28 cellular contexts compared by ENCODE assay signal in the genomic region with DNA sequence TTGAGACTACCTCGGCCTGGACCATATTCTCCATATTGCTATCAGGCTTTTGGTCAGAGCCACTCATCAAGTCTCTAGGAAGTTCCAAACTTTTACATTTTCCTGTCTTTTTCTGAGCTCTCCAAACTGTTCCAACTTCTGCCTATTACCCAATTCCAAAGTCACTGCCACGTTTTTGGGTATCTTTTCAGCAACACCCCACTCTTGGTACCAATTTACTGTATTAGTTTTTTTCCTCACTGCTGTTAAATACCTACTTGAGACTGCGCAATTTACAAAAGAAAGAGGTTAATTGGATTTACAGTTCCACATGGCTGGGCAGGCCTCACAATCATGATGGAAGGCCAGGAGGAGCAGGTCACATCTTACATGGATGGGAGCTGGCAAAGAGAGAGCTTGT.
"Had no signal": no experiment of that assay in that cellular context is flagged by ENCODE, and none has a peak within 500 bp of the region (broad histone marks: within the 10 kb centered on the region; RNA-seq: fewer than 3 reads in every experiment).

No MANE protein-coding gene starts in this region.

- ATAC-seq: naive thymus-derived CD4-positive, alpha-beta T cell; natural killer cell treated with Interleukin-12 subunit alpha and Interleukin-12 subunit beta and Interleukin-15 and Interleukin-18, amount 100 ng/mL, for 72 hours; psoas muscle; right cardiac atrium; right lobe of liver; stimulated activated effector memory CD8-positive, alpha-beta T cell treated with anti-CD3 and anti-CD28 coated beads, Interleukin-12 subunit alpha, Interleukin-12 subunit beta, amount 100 ng/mL, for 72 hours; stimulated activated naive B cell treated with anti-CD40 and anti-IgM and Interleukin-4, amounts not matched to agents 10 μg/mL and 1 μg/mL and 100 μg/mL, for 72 hours had no signal

- H3K27ac Mint-ChIP-seq: naive thymus-derived CD4-positive, alpha-beta T cell; natural killer cell treated with Interleukin-12 subunit alpha and Interleukin-12 subunit beta and Interleukin-15 and Interleukin-18, amount 100 ng/mL, for 72 hours; nephron progenitor cell; progenitor cell of endocrine pancreas; stimulated activated effector memory CD8-positive, alpha-beta T cell treated with anti-CD3 and anti-CD28 coated beads, Interleukin-12 subunit alpha, Interleukin-12 subunit beta, amount 100 ng/mL, for 72 hours; stimulated activated naive B cell treated with anti-CD40 and anti-IgM and Interleukin-4, amounts not matched to agents 10 μg/mL and 1 μg/mL and 100 μg/mL, for 72 hours; stimulated activated naive CD8-positive, alpha-beta T cell treated with anti-CD3 and anti-CD28 coated beads, Interleukin-15, Interleukin-2, amounts not matched to agents 100 ng/mL and 50 ng/mL, for 24 hours had no signal

- FAIRE-seq: small intestine, urothelium cell line had no signal

- H3K27ac ChIP-seq: ovary, parathyroid adenoma, psoas muscle, right lobe of liver, sigmoid colon, stomach, thoracic aorta, thyroid gland, tibial nerve, upper lobe of left lung had no signal

- DNase-seq: naive thymus-derived CD4-positive, alpha-beta T cell; nephron progenitor cell; occipital lobe; ovary; psoas muscle; right cardiac atrium; right lobe of liver; sigmoid colon; small intestine; stimulated activated CD4-positive, alpha-beta T cell treated with anti-CD3 and anti-CD28 coated beads, Interleukin-15, amount 100 ng/mL, for 24 hours; stimulated activated CD4-positive, alpha-beta T cell treated with anti-CD3 and anti-CD28 coated beads, Interleukin-2, amount 100 ng/mL, for 24 hours; stimulated activated CD4-positive, alpha-beta T cell treated with anti-CD3 and anti-CD28 coated beads, Interleukin-2, amount 100 ng/mL, for 48 hours; stimulated activated CD4-positive, alpha-beta T cell treated with anti-CD3 and anti-CD28 coated beads, Interleukin-4, amount 100 ng/mL, for 24 hours; stimulated activated naive B cell treated with anti-CD40 and anti-IgM and Interleukin-4, amounts not matched to agents 10 μg/mL and 1 μg/mL and 100 μg/mL, for 72 hours; stimulated activated naive CD4-positive, alpha-beta T cell treated with Interleukin-2 at 50 U/mL for 16 hours; stomach; thyroid gland; trophoblast cell; upper lobe of left lung had no signal

- H3K9me3 ChIP-seq: ovary, psoas muscle, right lobe of liver, sigmoid colon, thyroid gland had no signal

- H2AFZ ChIP-seq: parathyroid adenoma had no signal

- H3K9ac ChIP-seq: parathyroid adenoma had no signal

- H3K27me3 Mint-ChIP-seq: naive thymus-derived CD4-positive, alpha-beta T cell; natural killer cell treated with Interleukin-12 subunit alpha and Interleukin-12 subunit beta and Interleukin-15 and Interleukin-18, amount 100 ng/mL, for 72 hours; progenitor cell of endocrine pancreas; stimulated activated naive B cell treated with anti-CD40 and anti-IgM and Interleukin-4, amounts not matched to agents 10 μg/mL and 1 μg/mL and 100 μg/mL, for 72 hours; stimulated activated naive CD8-positive, alpha-beta T cell treated with anti-CD3 and anti-CD28 coated beads, Interleukin-15, Interleukin-2, amounts not matched to agents 100 ng/mL and 50 ng/mL, for 24 hours had no signal

- H3K36me3 ChIP-seq: ovary, right lobe of liver, sigmoid colon, stomach, thoracic aorta, thyroid gland, upper lobe of left lung had no signal

- H3K36me3 Mint-ChIP-seq: naive thymus-derived CD4-positive, alpha-beta T cell; stimulated activated effector memory CD8-positive, alpha-beta T cell treated with anti-CD3 and anti-CD28 coated beads, Interleukin-12 subunit alpha, Interleukin-12 subunit beta, amount 100 ng/mL, for 72 hours had no signal

- H3K27me3 ChIP-seq: ovary, right lobe of liver, sigmoid colon, stomach, thyroid gland, tibial nerve, upper lobe of left lung had no signal

- H3K4me3 Mint-ChIP-seq: naive thymus-derived CD4-positive, alpha-beta T cell; natural killer cell treated with Interleukin-12 subunit alpha and Interleukin-12 subunit beta and Interleukin-15 and Interleukin-18, amount 100 ng/mL, for 72 hours; nephron progenitor cell; neural crest cell; stimulated activated effector memory CD8-positive, alpha-beta T cell treated with anti-CD3 and anti-CD28 coated beads, Interleukin-12 subunit alpha, Interleukin-12 subunit beta, amount 100 ng/mL, for 72 hours; stimulated activated naive B cell treated with anti-CD40 and anti-IgM and Interleukin-4, amounts not matched to agents 10 μg/mL and 1 μg/mL and 100 μg/mL, for 72 hours; stimulated activated naive CD8-positive, alpha-beta T cell treated with anti-CD3 and anti-CD28 coated beads, Interleukin-15, Interleukin-2, amounts not matched to agents 100 ng/mL and 50 ng/mL, for 24 hours had no signal

- H3K4me1 ChIP-seq: parathyroid adenoma, right lobe of liver, sigmoid colon, stomach, thyroid gland, tibial nerve, upper lobe of left lung had no signal

- H3K4me1 Mint-ChIP-seq: naive thymus-derived CD4-positive, alpha-beta T cell; stimulated activated effector memory CD8-positive, alpha-beta T cell treated with anti-CD3 and anti-CD28 coated beads, Interleukin-12 subunit alpha, Interleukin-12 subunit beta, amount 100 ng/mL, for 72 hours had no signal

- H3K4me3 ChIP-seq: ovary, psoas muscle, right lobe of liver, sigmoid colon, stomach, thoracic aorta, thyroid gland, tibial nerve, upper lobe of left lung had no signal

- H3K79me2 ChIP-seq: parathyroid adenoma had no signal
